ENCODE assay signal across 10 cellular contexts in genomic region chr1:63969461-63969893, GRCh38.
DNase-seq lines count a peak whose midpoint lies in the region; ATAC-seq and TF ChIP-seq lines count a peak whose summit lies in the region.
"Had no signal": no experiment of that assay in that cellular context is flagged by ENCODE, and none has a peak within 500 bp of the region (broad histone marks: within the 10 kb centered on the region; RNA-seq: fewer than 3 reads in every experiment).

No MANE protein-coding gene starts in this region.

- CTCF ChIA-PET in Calu3 (lab: Charles Lee): no interaction called here
- CTCF ChIA-PET in MCF 10A (lab: Yijun Ruan, JAX): no interaction called here

- intact Hi-C loops in Calu3 (cut with micrococcal nuclease; ENCODE audit: unreplicated experiment) (no loop called here), MCF 10A (cut with micrococcal nuclease) (no loop called here)

- peaks cover 33% of the 10 kb centered on the region for H3K4me1 Mint-ChIP-seq in Calu3 (ENCODE audit: low read depth, unreplicated experiment)
- peaks cover 15% of the 10 kb centered on the region for H3K4me1 Mint-ChIP-seq in MCF 10A (ENCODE audit: insufficient read depth, unreplicated experiment)
- peaks cover 57% of the 10 kb centered on the region for H3K4me1 Mint-ChIP-seq in nephron

- POLR2A ChIA-PET in MCF 10A (lab: Yijun Ruan, JAX): interaction anchor here (1.3 kb wide), 1 partner anchor 35 kb away, joined by 3 read pairs; no protein-coding TSS in a partner anchor

- TF ChIP-seq CTCF in Calu3 (IDR thresholded peaks at IDR 0.05; ENCODE audit: unreplicated experiment) (no peak), MCF 10A (IDR thresholded peaks at IDR 0.05; ENCODE audit: unreplicated experiment) (no peak), nephron (IDR thresholded peaks at IDR 0.05; ENCODE audit: unreplicated experiment in 3 of 3) (no peak)

- H3K27ac Mint-ChIP-seq in Calu3 (ENCODE audit: unreplicated experiment): peak overlapping the region; percentile 84
- peak overlapping the region; percentile 83 for H3K27ac Mint-ChIP-seq in MCF 10A (ENCODE audit: low read depth, unreplicated experiment)
- peak overlapping the region; percentile 25 to 65 (median 30) for H3K27ac Mint-ChIP-seq in nephron

- no peaks in the 10 kb centered on the region for H3K9me3 Mint-ChIP-seq in Calu3 (ENCODE audit: low read depth, unreplicated experiment)
- H3K9me3 Mint-ChIP-seq in MCF 10A (ENCODE audit: unreplicated experiment): peaks cover 11% of the 10 kb centered on the region
- no peaks in the 10 kb centered on the region for H3K9me3 Mint-ChIP-seq in nephron

- peak overlapping the region; percentile 54 for H3K4me3 Mint-ChIP-seq in Calu3 (ENCODE audit: low read depth, unreplicated experiment)
- H3K4me3 Mint-ChIP-seq in MCF 10A (ENCODE audit: unreplicated experiment): peak overlapping the region; percentile 15
- no peak overlapping the region for H3K4me3 Mint-ChIP-seq in nephron

- DNase-seq in Calu3 (peak; percentile 49), NCI-H2107 (lab: John Stamatoyannopoulos, UW) (peak; percentile 27), MCF 10A (ENCODE audit: unreplicated experiment) (peak; percentile 52), NCI-H774 (lab: John Stamatoyannopoulos, UW) (no peak), NCI-H82 (lab: John Stamatoyannopoulos, UW) (no peak)
- DNase-seq: activated naive CD4-positive, alpha-beta T cell treated with Interleukin-2 at 50 U/mL for 16 hours; NCI-H510A had no signal

- H3K36me3 Mint-ChIP-seq in Calu3 (ENCODE audit: insufficient read depth, unreplicated experiment) (peaks cover 10% of the 10 kb centered on the region), MCF 10A (ENCODE audit: insufficient read depth, unreplicated experiment) (peaks cover 6% of the 10 kb centered on the region), nephron (ENCODE audit: low read depth) (peaks cover 15% of the 10 kb centered on the region)

- BruUV-seq in Calu3 (replicated peaks; lab: Mats Ljungman, UMichigan) (no TSS peak), MCF 10A (replicated peaks; lab: Mats Ljungman, UMichigan) (no TSS peak)

- ATAC-seq in GM21447 (IDR thresholded peaks at IDR 0.05; ENCODE audit: unreplicated experiment) (no peak), HG02759 (IDR thresholded peaks at IDR 0.05; ENCODE audit: unreplicated experiment) (no peak)

- H3K27me3 Mint-ChIP-seq in Calu3 (ENCODE audit: unreplicated experiment): no peaks in the 10 kb centered on the region
- H3K27me3 Mint-ChIP-seq in MCF 10A (ENCODE audit: insufficient read depth, unreplicated experiment): no peaks in the 10 kb centered on the region
- H3K27me3 Mint-ChIP-seq in nephron (ENCODE audit: low read depth): peaks cover 3% of the 10 kb centered on the region

Comparison
In these comparisons a context has a peak if more than half of its experiments do, and no peak if none do; other contexts are left out.
1. DNase-seq: peak in Calu3 (single experiment), NCI-H2107 (single experiment) and MCF 10A (single experiment); none in NCI-H774 (single experiment) and NCI-H82 (single experiment).
2. H3K27ac Mint-ChIP-seq: peak in every context shown above with its lines; median percentile 84 in Calu3; 83 in MCF 10A; 30 in nephron.
3. H3K4me3 Mint-ChIP-seq: peak in Calu3 (single experiment) and MCF 10A (single experiment); none in nephron (0 of 3).